Comparison of ENCODE assay signal across 22 cellular contexts in genomic region chr11:131595812-131596211, GRCh38.
"Had no signal": no experiment of that assay in that cellular context is flagged by ENCODE, and none has a peak within 500 bp of the region (broad histone marks: within the 10 kb centered on the region; RNA-seq: fewer than 3 reads in every experiment).

No MANE protein-coding gene starts in this region.

- H3K27me3 Mint-ChIP-seq: activated CD8-positive, alpha-beta memory T cell treated with anti-CD3 and anti-CD28 coated beads, Interleukin-2, amount 10 ng/mL, durations not matched to agents 7 days and 5 days; activated naive CD8-positive, alpha-beta T cell had no signal

- H3K27ac ChIP-seq: body of pancreas, cardiac muscle cell, epithelial cell of prostate, esophagus squamous epithelium, right lobe of liver, thyroid gland, upper lobe of left lung, vagina had no signal

- ATAC-seq: activated CD4-positive, alpha-beta T cell treated with anti-CD3 and anti-CD28 coated beads for 36 hours; activated CD8-positive, alpha-beta memory T cell treated with anti-CD3 and anti-CD28 coated beads, Interleukin-2, amount 10 ng/mL, durations not matched to agents 7 days and 5 days; activated CD8-positive, alpha-beta T cell treated with anti-CD3 and anti-CD28 coated beads, Interleukin-2, amount 10 ng/mL, durations not matched to agents 7 days and 5 days; body of pancreas; left ventricle myocardium superior; right lobe of liver; stimulated activated naive CD8-positive, alpha-beta T cell treated with anti-CD3 and anti-CD28 coated beads, Interleukin-15, Interleukin-2, amounts not matched to agents 100 U/mL and 50 U/mL, for 24 hours had no signal

- H3K4me3 Mint-ChIP-seq: activated CD4-positive, alpha-beta T cell treated with anti-CD3 and anti-CD28 coated beads for 36 hours; activated CD8-positive, alpha-beta memory T cell treated with anti-CD3 and anti-CD28 coated beads, Interleukin-2, amount 10 ng/mL, durations not matched to agents 7 days and 5 days; activated CD8-positive, alpha-beta T cell treated with anti-CD3 and anti-CD28 coated beads, Interleukin-2, amount 10 ng/mL, durations not matched to agents 7 days and 5 days; activated naive CD8-positive, alpha-beta T cell; nephron had no signal

- H3K4me1 Mint-ChIP-seq: activated CD4-positive, alpha-beta T cell treated with anti-CD3 and anti-CD28 coated beads for 36 hours; activated CD8-positive, alpha-beta memory T cell treated with anti-CD3 and anti-CD28 coated beads, Interleukin-2, amount 10 ng/mL, durations not matched to agents 7 days and 5 days had no signal

- H3K36me3 Mint-ChIP-seq: activated CD8-positive, alpha-beta memory T cell treated with anti-CD3 and anti-CD28 coated beads, Interleukin-2, amount 10 ng/mL, durations not matched to agents 7 days and 5 days; activated naive CD8-positive, alpha-beta T cell had no signal

- DNase-seq: activated CD4-positive, alpha-beta T cell treated with anti-CD3 and anti-CD28 coated beads for 36 hours; activated CD4-positive, CD25-positive, alpha-beta regulatory T cell; activated CD8-positive, alpha-beta memory T cell treated with anti-CD3 and anti-CD28 coated beads, Interleukin-2, amount 10 ng/mL, durations not matched to agents 7 days and 5 days; activated CD8-positive, alpha-beta T cell treated with anti-CD3 and anti-CD28 coated beads, Interleukin-2, amount 10 ng/mL, durations not matched to agents 7 days and 5 days; activated naive CD4-positive, alpha-beta T cell treated with Interleukin-2 at 50 U/mL for 16 hours; activated T-cell treated with anti-CD3 and anti-CD28 coated beads, Interleukin-2, amount 50 U/mL, for 48 hours; aorta; body of pancreas; effector CD4-positive, alpha-beta T cell; esophagus squamous epithelium; foreskin melanocyte; left ventricle myocardium superior; right lobe of liver; stimulated activated CD4-positive, alpha-beta T cell treated with anti-CD3 and anti-CD28 coated beads, Interleukin-2, amount 100 ng/mL, for 48 hours; stimulated activated naive CD8-positive, alpha-beta T cell treated with anti-CD3 and anti-CD28 coated beads, Interleukin-15, Interleukin-2, amounts not matched to agents 100 U/mL and 50 U/mL, for 24 hours; thyroid gland; upper lobe of left lung had no signal

- H3K27ac Mint-ChIP-seq: activated CD4-positive, alpha-beta T cell treated with anti-CD3 and anti-CD28 coated beads for 36 hours; activated CD8-positive, alpha-beta memory T cell treated with anti-CD3 and anti-CD28 coated beads, Interleukin-2, amount 10 ng/mL, durations not matched to agents 7 days and 5 days; activated CD8-positive, alpha-beta T cell treated with anti-CD3 and anti-CD28 coated beads, Interleukin-2, amount 10 ng/mL, durations not matched to agents 7 days and 5 days; activated naive CD8-positive, alpha-beta T cell; nephron had no signal

- H3K9me3 Mint-ChIP-seq: nephron had no signal
